Comparison of ENCODE assay signal across 8 cellular contexts in genomic region chr19:3366104-3366760, GRCh38. TPM values are rescaled to one million over a fixed set of nuclear protein-coding genes. Genes with fewer than 3 reads are reported as not detected.
DNase-seq lines count a peak whose midpoint lies in the region; FAIRE-seq and TF ChIP-seq lines count a peak whose summit lies in the region.

Gene NFIC (plus strand): TSS chr19:3366583. CDS start chr19:3366637, 54 bp downstream.

- no peak within 1 kb of the TSS for H3K27ac Mint-ChIP-seq in activated T-helper 2 cell treated with anti-CD3 and anti-CD28 coated beads, Interferon-gamma antibody, Interleukin-2, Interleukin-4, amounts not matched to agents 10 μg/mL and 5 μg/mL and 100 μg/mL, durations not matched to agents 14 hours and 24 hours and 36 hours
- H3K27ac Mint-ChIP-seq in nephron: peak within 1 kb of the TSS; percentile 37 to 93 (median 86)

- no peak for FAIRE-seq in urothelium cell line (lab: Jason Lieb, UNC)

- TF ChIP-seq CTCF in foreskin fibroblast (IDR thresholded peaks at IDR 0.05; ENCODE audit: low read depth, low read length) (no peak), nephron (IDR thresholded peaks at IDR 0.05; ENCODE audit: unreplicated experiment in 3 of 3) (no peak)

- intact Hi-C loops in activated T-helper 2 cell treated with anti-CD3 and anti-CD28 coated beads, Interferon-gamma antibody, Interleukin-2, Interleukin-4, amounts not matched to agents 10 μg/mL and 5 μg/mL and 100 μg/mL, durations not matched to agents 14 hours and 24 hours and 36 hours (cut with micrococcal nuclease): no loop called here

- no peaks in the 10 kb centered on the region for H3K9me3 Mint-ChIP-seq in activated T-helper 2 cell treated with anti-CD3 and anti-CD28 coated beads, Interferon-gamma antibody, Interleukin-2, Interleukin-4, amounts not matched to agents 10 μg/mL and 5 μg/mL and 100 μg/mL, durations not matched to agents 14 hours and 24 hours and 36 hours
- H3K9me3 Mint-ChIP-seq in nephron: no peaks in the 10 kb centered on the region

- H3K27me3 Mint-ChIP-seq in activated T-helper 2 cell treated with anti-CD3 and anti-CD28 coated beads, Interferon-gamma antibody, Interleukin-2, Interleukin-4, amounts not matched to agents 10 μg/mL and 5 μg/mL and 100 μg/mL, durations not matched to agents 14 hours and 24 hours and 36 hours (ENCODE audit: low read depth): peaks cover 39% of the 10 kb centered on the region
- H3K27me3 Mint-ChIP-seq in nephron (ENCODE audit: low read depth): peaks cover 80% of the 10 kb centered on the region

- DNase-seq in activated gamma-delta T cell treated with anti-CD3 and anti-CD28 coated beads, Interleukin-2, amount 50 U/mL, for 16 hours (ENCODE audit: low read depth): peak; percentile 11
- DNase-seq in activated gamma-delta T cell (lab: John Stamatoyannopoulos, UW) (no peak), NOMO-1 (lab: John Stamatoyannopoulos, UW; ENCODE audit: unreplicated experiment in 2 of 2) (peak; percentile 55 to 70), foreskin fibroblast (peak; percentile 83 to 92), urothelium cell line (ENCODE audit: low spot score) (peak; percentile 80)
- DNase-seq in activated T-helper 2 cell treated with anti-CD3 and anti-CD28 coated beads, Interferon-gamma antibody, Interleukin-2, Interleukin-4, amounts not matched to agents 10 μg/mL and 5 μg/mL and 100 μg/mL, durations not matched to agents 14 hours and 24 hours and 36 hours (ENCODE audit: low spot score): no peak
- DNase-seq in effector CD8-positive, alpha-beta T cell (lab: John Stamatoyannopoulos, UW): no peak

- no peaks in the 10 kb centered on the region for H3K36me3 Mint-ChIP-seq in activated T-helper 2 cell treated with anti-CD3 and anti-CD28 coated beads, Interferon-gamma antibody, Interleukin-2, Interleukin-4, amounts not matched to agents 10 μg/mL and 5 μg/mL and 100 μg/mL, durations not matched to agents 14 hours and 24 hours and 36 hours (ENCODE audit: low read depth)
- no peaks in the 10 kb centered on the region for H3K36me3 Mint-ChIP-seq in nephron (ENCODE audit: low read depth)

- peak within 1 kb of the TSS; percentile 63 to 82 for H3K4me3 ChIP-seq in foreskin fibroblast (ENCODE audit: low read depth in 1 of 2, low read length in 2 of 2)

- H3K4me1 Mint-ChIP-seq in activated T-helper 2 cell treated with anti-CD3 and anti-CD28 coated beads, Interferon-gamma antibody, Interleukin-2, Interleukin-4, amounts not matched to agents 10 μg/mL and 5 μg/mL and 100 μg/mL, durations not matched to agents 14 hours and 24 hours and 36 hours (ENCODE audit: low read depth): peaks cover 18% of the 10 kb centered on the region
- H3K4me1 Mint-ChIP-seq in nephron: peaks cover 62% of the 10 kb centered on the region

- peak within 1 kb of the TSS; percentile 53 for H3K4me3 Mint-ChIP-seq in activated T-helper 2 cell treated with anti-CD3 and anti-CD28 coated beads, Interferon-gamma antibody, Interleukin-2, Interleukin-4, amounts not matched to agents 10 μg/mL and 5 μg/mL and 100 μg/mL, durations not matched to agents 14 hours and 24 hours and 36 hours (ENCODE audit: low read depth)
- peak within 1 kb of the TSS; percentile 86 to 92 (median 88) for H3K4me3 Mint-ChIP-seq in nephron

RNA-seq across cellular contexts. Expression of gene NFIC, which starts in this region (rescaled TPM):
- total RNA-seq in activated T-helper 2 cell treated with anti-CD3 and anti-CD28 coated beads, Interferon-gamma antibody, Interleukin-2, Interleukin-4, amounts not matched to agents 10 μg/mL and 5 μg/mL and 100 μg/mL, durations not matched to agents 14 hours and 24 hours and 36 hours: 16.5 and 17.3 TPM in 2 replicates

Comparison
In these comparisons a context has a peak if more than half of its experiments do, and no peak if none do; other contexts are left out.
1. DNase-seq: peak in activated gamma-delta T cell treated with anti-CD3 and anti-CD28 coated beads, Interleukin-2, amount 50 U/mL, for 16 hours (single experiment), NOMO-1 (2 of 2), foreskin fibroblast (2 of 2) and urothelium cell line (single experiment); none in activated gamma-delta T cell (single experiment), activated T-helper 2 cell treated with anti-CD3 and anti-CD28 coated beads, Interferon-gamma antibody, Interleukin-2, Interleukin-4, amounts not matched to agents 10 μg/mL and 5 μg/mL and 100 μg/mL, durations not matched to agents 14 hours and 24 hours and 36 hours (single experiment) and effector CD8-positive, alpha-beta T cell (single experiment).